In the genomic region with DNA sequence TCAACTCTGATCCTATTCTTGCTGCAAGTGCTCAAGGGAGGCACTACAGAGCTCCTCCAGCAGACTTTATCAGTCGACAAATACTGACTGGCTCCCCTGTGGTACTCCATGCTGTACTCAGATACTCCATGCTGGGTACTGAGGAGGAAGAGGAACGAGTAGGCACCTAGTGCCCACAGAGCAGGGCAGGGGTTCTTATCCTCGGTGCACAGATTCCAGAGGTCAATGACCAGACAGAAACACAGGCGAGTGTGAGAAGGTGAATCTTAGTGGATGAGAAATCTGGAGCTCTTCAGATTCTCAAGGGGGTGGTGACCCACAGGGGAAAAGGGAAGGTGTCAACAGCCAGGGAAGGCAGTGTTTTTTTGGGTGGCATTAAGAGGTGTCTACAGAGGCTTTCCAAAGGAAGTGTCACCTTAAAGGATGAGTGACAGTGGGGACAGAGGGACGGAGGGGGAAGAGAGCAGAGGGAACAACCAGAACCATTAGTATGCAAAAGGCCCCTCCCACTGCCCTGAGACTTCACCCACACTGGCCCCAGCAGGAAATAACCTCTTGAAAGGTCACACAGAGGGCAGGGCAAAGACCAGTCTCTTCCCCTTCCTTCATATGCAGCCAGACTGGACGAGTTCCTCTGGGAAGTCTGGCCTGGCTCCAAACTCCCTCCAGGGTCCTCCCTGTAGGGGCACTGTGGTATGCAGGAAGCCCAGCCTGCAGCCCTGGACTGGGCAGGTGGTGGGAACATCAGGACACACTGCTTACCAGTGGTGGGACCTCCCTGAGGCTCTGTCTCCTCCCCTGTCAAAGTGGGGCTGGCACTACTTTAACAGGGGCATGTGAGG, we compare ENCODE assay signal across 8 cellular contexts. TPM values are rescaled to one million over a fixed set of nuclear protein-coding genes. Genes with fewer than 3 reads are reported as not detected.
A peak's percentile ranks its signal among the peaks of the same experiment; 100 is the strongest.
DNase-seq lines count a peak whose midpoint lies in the region; ATAC-seq and TF ChIP-seq lines count a peak whose summit lies in the region.

No MANE protein-coding gene starts in this region.

- peak overlapping the region; percentile 73 for H3K4me3 Mint-ChIP-seq in stimulated activated effector memory CD8-positive, alpha-beta T cell treated with anti-CD3 and anti-CD28 coated beads, Interleukin-12 subunit alpha, Interleukin-12 subunit beta, amount 100 ng/mL, for 72 hours

- TF ChIP-seq CTCF in PC-9 (conservative IDR thresholded peaks at IDR 0.05), result no peak
- no peak for TF ChIP-seq CTCF in foreskin keratinocyte (conservative IDR thresholded peaks at IDR 0.05)

- peak overlapping the region in 9 of 11 experiments; percentile 52 to 90 (median 72); a peak in 18 of 22 replicates for H3K27ac ChIP-seq in BLaER1 treated with 17β-estradiol and CSF1 and Interleukin-3, amounts not matched to agents 10 nM and 100 nM
- H3K27ac ChIP-seq in PC-9 (peak overlapping the region; percentile 87), foreskin keratinocyte (peak overlapping the region; percentile 89)

- H3K36me3 ChIP-seq in BLaER1 treated with 17β-estradiol and CSF1 and Interleukin-3, amounts not matched to agents 10 nM and 100 nM, result peaks cover 21 to 54% (median 44%) of the 10 kb centered on the region in 11 experiments
- H3K36me3 ChIP-seq in PC-9 (ENCODE audit: low read depth), result no peaks in the 10 kb centered on the region

- H3K36me3 Mint-ChIP-seq in stimulated activated effector memory CD8-positive, alpha-beta T cell treated with anti-CD3 and anti-CD28 coated beads, Interleukin-12 subunit alpha, Interleukin-12 subunit beta, amount 100 ng/mL, for 72 hours, result peaks cover 59% of the 10 kb centered on the region

- peaks cover 52% of the 10 kb centered on the region for H3F3A ChIP-seq in PC-9 (ENCODE audit: insufficient read depth, low read depth)

- H4K20me1 ChIP-seq in BLaER1 treated with 17β-estradiol and CSF1 and Interleukin-3, amounts not matched to agents 10 nM and 100 nM, result peaks cover 96 to 100% (median 99%) of the 10 kb centered on the region in 11 experiments
- peaks cover 64% of the 10 kb centered on the region for H4K20me1 ChIP-seq in PC-9 (ENCODE audit: insufficient read depth)

- POLR2A ChIA-PET in PC-9 (lab: Charles Lee; ENCODE audit: unreplicated experiment), result no interaction called here

- no peaks in the 10 kb centered on the region for H3K9me3 Mint-ChIP-seq in stimulated activated effector memory CD8-positive, alpha-beta T cell treated with anti-CD3 and anti-CD28 coated beads, Interleukin-12 subunit alpha, Interleukin-12 subunit beta, amount 100 ng/mL, for 72 hours

- H3K79me2 ChIP-seq in PC-9 (ENCODE audit: low read depth), result peaks cover 87% of the 10 kb centered on the region

- peaks cover 73 to 95% (median 82%) of the 10 kb centered on the region in 10 experiments for H3K4me1 ChIP-seq in BLaER1 treated with 17β-estradiol and CSF1 and Interleukin-3, amounts not matched to agents 10 nM and 100 nM
- H3K4me1 ChIP-seq in PC-9 (replicated peaks; ENCODE audit: insufficient read depth) (peaks cover 62% of the 10 kb centered on the region), foreskin keratinocyte (peaks cover 33% of the 10 kb centered on the region)

- H3K9me2 ChIP-seq in PC-9 (ENCODE audit: insufficient read depth), result no peaks in the 10 kb centered on the region

- peak overlapping the region in 6 of 10 experiments; percentile 2 to 49 (median 26); a peak in 9 of 20 replicates for H3K4me3 ChIP-seq in BLaER1 treated with 17β-estradiol and CSF1 and Interleukin-3, amounts not matched to agents 10 nM and 100 nM
- H3K4me3 ChIP-seq in PC-9, result no peak overlapping the region

- H2AFZ ChIP-seq in PC-9, result no peak overlapping the region

- peaks cover 94% of the 10 kb centered on the region for H3K4me1 Mint-ChIP-seq in stimulated activated effector memory CD8-positive, alpha-beta T cell treated with anti-CD3 and anti-CD28 coated beads, Interleukin-12 subunit alpha, Interleukin-12 subunit beta, amount 100 ng/mL, for 72 hours

- no TSS peak for BruUV-seq in PC-9 (replicated peaks; lab: Mats Ljungman, UMichigan)

- H3K27ac Mint-ChIP-seq in stimulated activated effector memory CD8-positive, alpha-beta T cell treated with anti-CD3 and anti-CD28 coated beads, Interleukin-12 subunit alpha, Interleukin-12 subunit beta, amount 100 ng/mL, for 72 hours, result peak overlapping the region; percentile 90

- H3K27me3 ChIP-seq in BLaER1 treated with 17β-estradiol and CSF1 and Interleukin-3, amounts not matched to agents 10 nM and 100 nM, result no peaks in the 10 kb centered on the region
- H3K27me3 ChIP-seq in PC-9 (ENCODE audit: insufficient read depth, low read depth) (no peaks in the 10 kb centered on the region), foreskin keratinocyte (no peaks in the 10 kb centered on the region)

- peak; percentile 38 to 48 for DNase-seq in PC-9
- DNase-seq in foreskin keratinocyte, result no peak
- no peak for DNase-seq in stimulated activated effector memory CD8-positive, alpha-beta T cell treated with anti-CD3 and anti-CD28 coated beads, Interleukin-12 subunit alpha, Interleukin-12 subunit beta, amount 100 ng/mL, for 72 hours (ENCODE audit: low spot score in 2 of 2)
- DNase-seq in activated effector memory CD4-positive, alpha-beta T cell treated with anti-CD3 and anti-CD28 coated beads, Interleukin-2, amount 50 U/mL, for 16 hours, result no peak
- DNase-seq in stimulated activated naive CD4-positive, alpha-beta T cell (lab: John Stamatoyannopoulos, UW), result no peak
- no peak for DNase-seq in NCI-H1048 (lab: John Stamatoyannopoulos, UW)

- peak overlapping the region; percentile 76 to 98 (median 91) for H3K4me2 ChIP-seq in BLaER1 treated with 17β-estradiol and CSF1 and Interleukin-3, amounts not matched to agents 10 nM and 100 nM
- H3K4me2 ChIP-seq in PC-9, result peak overlapping the region; percentile 62

- CTCF ChIA-PET in PC-9 (lab: Charles Lee), result no interaction called here

- peaks cover 0 to 9% (median 0%) of the 10 kb centered on the region in 11 experiments; a peak in 3 of 22 replicates for H3K9me3 ChIP-seq in BLaER1 treated with 17β-estradiol and CSF1 and Interleukin-3, amounts not matched to agents 10 nM and 100 nM (replicated peaks in 1 of 11)
- no peaks in the 10 kb centered on the region for H3K9me3 ChIP-seq in PC-9 (ENCODE audit: insufficient read depth, low read depth)

- ATAC-seq in GM19452 (IDR thresholded peaks at IDR 0.05; ENCODE audit: unreplicated experiment) (peak; percentile 60), foreskin keratinocyte (no peak)
- ATAC-seq in stimulated activated effector memory CD8-positive, alpha-beta T cell treated with anti-CD3 and anti-CD28 coated beads, Interleukin-12 subunit alpha, Interleukin-12 subunit beta, amount 100 ng/mL, for 72 hours, result no peak

- peak overlapping the region in 9 of 11 experiments; percentile 11 to 75 (median 59); a peak in 14 of 22 replicates for H3K9ac ChIP-seq in BLaER1 treated with 17β-estradiol and CSF1 and Interleukin-3, amounts not matched to agents 10 nM and 100 nM

- intact Hi-C loops in PC-9 (cut with micrococcal nuclease; ENCODE audit: unreplicated experiment), result loop anchor here (1.0 to 10.0 kb wide), 4 partner anchors 14 to 566 kb away; a partner anchor contains a TSS

RNA-seq across cellular contexts. Expression of a gene that starts 27.5 kb away (rescaled TPM):
- total RNA-seq in PC-9 (2021) (39.3 and 43.1 TPM in 2 replicates), foreskin keratinocyte (35.6 and 42.5 TPM in 2 replicates)
- polyA plus RNA-seq in foreskin keratinocyte, result 65.0 and 67.0 TPM in 2 replicates

RNA-seq across cellular contexts. Expression of a gene that starts 30.4 kb away (rescaled TPM):
- 69.7 and 81.0 TPM in 2 replicates for total RNA-seq in PC-9 (2021)
- 45.0 and 46.9 TPM in 2 replicates for total RNA-seq in foreskin keratinocyte
- polyA plus RNA-seq in foreskin keratinocyte, result 34.1 and 36.8 TPM in 2 replicates

Comparison
In these comparisons a context has a peak if more than half of its experiments do, and no peak if none do; other contexts are left out.
1. DNase-seq: peak in PC-9 (2 of 2); none in foreskin keratinocyte (0 of 2), stimulated activated effector memory CD8-positive, alpha-beta T cell treated with anti-CD3 and anti-CD28 coated beads, Interleukin-12 subunit alpha, Interleukin-12 subunit beta, amount 100 ng/mL, for 72 hours (0 of 2), activated effector memory CD4-positive, alpha-beta T cell treated with anti-CD3 and anti-CD28 coated beads, Interleukin-2, amount 50 U/mL, for 16 hours (single experiment), stimulated activated naive CD4-positive, alpha-beta T cell (0 of 6) and NCI-H1048 (single experiment).
2. Peak in every context shown above with its lines, with median percentiles within 50 percentile points of each other: H3K27ac ChIP-seq.